ENCODE assay signal across 13 cellular contexts in the genomic region with DNA sequence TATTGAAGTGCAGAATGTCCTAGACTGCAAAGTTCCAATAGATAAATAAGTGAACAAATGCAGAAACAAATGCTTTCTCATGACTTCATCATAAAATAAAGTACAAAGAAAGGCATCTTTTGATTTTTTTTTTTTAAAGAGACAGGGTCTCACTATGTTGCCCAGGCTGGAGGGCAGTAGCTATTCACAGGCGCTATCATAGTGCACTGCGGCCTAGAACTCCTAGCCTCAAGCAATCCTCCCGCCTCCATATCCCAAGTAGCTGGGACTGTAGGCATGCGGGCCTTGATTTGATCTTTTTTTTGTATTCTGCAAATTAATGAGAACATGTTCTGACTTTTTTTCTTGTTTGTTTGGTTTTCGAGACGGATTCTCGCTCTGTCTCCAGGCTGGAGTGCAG. TPM values are rescaled to one million over a fixed set of nuclear protein-coding genes. Genes with fewer than 3 reads are reported as not detected.
DNase-seq lines count a peak whose midpoint lies in the region; ATAC-seq and TF ChIP-seq lines count a peak whose summit lies in the region.
"Had no signal": no experiment of that assay in that cellular context is flagged by ENCODE, and none has a peak within 500 bp of the region (broad histone marks: within the 10 kb centered on the region; RNA-seq: fewer than 3 reads in every experiment).

No MANE protein-coding gene starts in this region.

- no peak for DNase-seq in natural killer cell treated with Interleukin-12 subunit alpha and Interleukin-12 subunit beta and Interleukin-15 and Interleukin-18, amount 100 ng/mL, for 72 hours (ENCODE audit: low spot score)
- DNase-seq in SK-N-DZ (ENCODE audit: low spot score) (no peak), sigmoid colon (no peak)
- DNase-seq: NCI-H2107 had no signal

- H3K4me1 ChIP-seq in BLaER1 (peaks cover 31% of the 10 kb centered on the region), HEK293 (ENCODE audit: control insufficient read depth, insufficient read depth, low read length) (no peaks in the 10 kb centered on the region), sigmoid colon (peaks cover 0 to 60% (median 52%) of the 10 kb centered on the region in 4 donors)

- H3K9ac ChIP-seq in BLaER1: no peak overlapping the region

- 90 to 96% methylated on average over 7 of the region's 7 CpGs for WGBS in sigmoid colon, 2 donors

- H3K9me3 Mint-ChIP-seq in brain: peaks cover 0 to 2% (median 0%) of the 10 kb centered on the region in 5 experiments
- no peaks in the 10 kb centered on the region for H3K9me3 Mint-ChIP-seq in natural killer cell treated with Interleukin-12 subunit alpha and Interleukin-12 subunit beta and Interleukin-15 and Interleukin-18, amount 100 ng/mL, for 72 hours

- no peaks in the 10 kb centered on the region for H3K27me3 ChIP-seq in BLaER1
- no peaks in the 10 kb centered on the region for H3K27me3 ChIP-seq in sigmoid colon

- TF ChIP-seq CTCF in HEK293 (tag by site-specific recombination; IDR thresholded peaks at IDR 0.05) (no peak), brain (conservative IDR thresholded peaks at IDR 0.05) (no peak), sigmoid colon (IDR thresholded peaks at IDR 0.05) (no peak)

- no peak for ATAC-seq in natural killer cell treated with Interleukin-12 subunit alpha and Interleukin-12 subunit beta and Interleukin-15 and Interleukin-18, amount 100 ng/mL, for 72 hours
- ATAC-seq in GM21360 (IDR thresholded peaks at IDR 0.05; ENCODE audit: unreplicated experiment) (no peak), GM18867 (IDR thresholded peaks at IDR 0.05; ENCODE audit: unreplicated experiment) (no peak)
- ATAC-seq: Right ventricle myocardium inferior had no signal

- H3K36me3 ChIP-seq in BLaER1: peaks cover 28% of the 10 kb centered on the region
- H3K36me3 ChIP-seq in HEK293 (ENCODE audit: control insufficient read depth in 2 of 2, insufficient read depth in 1 of 2, low read length in 2 of 2): no peaks in the 10 kb centered on the region; a peak in 1 of 3 replicates
- no peaks in the 10 kb centered on the region for H3K36me3 ChIP-seq in sigmoid colon

- no peak for TF ChIP-seq EP300 in sigmoid colon (IDR thresholded peaks at IDR 0.05)

- peaks cover 70% of the 10 kb centered on the region for H4K20me1 ChIP-seq in BLaER1

- no peak overlapping the region for H3K27ac ChIP-seq in BLaER1
- no peak overlapping the region for H3K27ac ChIP-seq in HEK293 (ENCODE audit: extremely low read depth, low read depth, low read length)
- H3K27ac ChIP-seq in sigmoid colon: peak overlapping the region in 1 of 4 donors; percentile 99
- H3K27ac ChIP-seq: HL-60 had no signal

- CTCF ChIA-PET in HEK293 (lab: Yijun Ruan, JAX): interaction anchor here (1.1 kb wide), 1 partner anchor 22 kb away, joined by 3 read pairs; no protein-coding TSS in a partner anchor

- no peak overlapping the region for H3K4me3 ChIP-seq in BLaER1
- H3K4me3 ChIP-seq in HEK293 (ENCODE audit: low read depth, low read length): no peak overlapping the region
- no peak overlapping the region for H3K4me3 ChIP-seq in sigmoid colon

- H3K4me3 Mint-ChIP-seq in brain: peak overlapping the region; percentile 72 to 99 (median 81)
- H3K4me3 Mint-ChIP-seq in natural killer cell treated with Interleukin-12 subunit alpha and Interleukin-12 subunit beta and Interleukin-15 and Interleukin-18, amount 100 ng/mL, for 72 hours: peak overlapping the region; percentile 61

- peaks cover 36% of the 10 kb centered on the region for H3K36me3 Mint-ChIP-seq in brain
- peaks cover 5% of the 10 kb centered on the region for H3K36me3 Mint-ChIP-seq in natural killer cell treated with Interleukin-12 subunit alpha and Interleukin-12 subunit beta and Interleukin-15 and Interleukin-18, amount 100 ng/mL, for 72 hours

- peaks cover 7% of the 10 kb centered on the region for H3K27me3 Mint-ChIP-seq in brain
- H3K27me3 Mint-ChIP-seq in natural killer cell treated with Interleukin-12 subunit alpha and Interleukin-12 subunit beta and Interleukin-15 and Interleukin-18, amount 100 ng/mL, for 72 hours: no peaks in the 10 kb centered on the region

- TF ChIP-seq POLR2A in sigmoid colon (IDR thresholded peaks at IDR 0.05): no peak

- peak overlapping the region in 4 of 5 experiments; percentile 27 to 87 (median 60) for H3K27ac Mint-ChIP-seq in brain
- peak overlapping the region in 1 of 2 donors; percentile 41 for H3K27ac Mint-ChIP-seq in natural killer cell treated with Interleukin-12 subunit alpha and Interleukin-12 subunit beta and Interleukin-15 and Interleukin-18, amount 100 ng/mL, for 72 hours

- intact Hi-C loops in sigmoid colon (cut with DNase I): no loop called here

- POLR2A ChIA-PET in HEK293 (lab: Yijun Ruan, JAX): no interaction called here

- H3K4me1 Mint-ChIP-seq in brain: peaks cover 61% of the 10 kb centered on the region
- peaks cover 43 to 45% of the 10 kb centered on the region in 2 donors for H3K4me1 Mint-ChIP-seq in natural killer cell treated with Interleukin-12 subunit alpha and Interleukin-12 subunit beta and Interleukin-15 and Interleukin-18, amount 100 ng/mL, for 72 hours (ENCODE audit: low read depth in 2 of 2)

- H3K4me2 ChIP-seq in BLaER1: peak overlapping the region; percentile 78

- H3K9me3 ChIP-seq in BLaER1 (no peaks in the 10 kb centered on the region), HEK293 (ENCODE audit: control insufficient read depth, insufficient read depth, low read depth, low read length) (no peaks in the 10 kb centered on the region), sigmoid colon (no peaks in the 10 kb centered on the region)
- H3K9me3 ChIP-seq: HAP-1 had no signal

TF ChIP-seq in HEK293, 187 proteins besides CTCF, POLR2A, EP300 and RAD21:
- TF ChIP-seq ZNF121 (tag by site-specific recombination; IDR thresholded peaks at IDR 0.05) (peak; percentile 87), ZNF155 (tag by site-specific recombination; IDR thresholded peaks at IDR 0.05) (no peak), SP3 (tag by site-specific recombination; IDR thresholded peaks at IDR 0.05) (no peak)
- TF ChIP-seq, protein P1, sequence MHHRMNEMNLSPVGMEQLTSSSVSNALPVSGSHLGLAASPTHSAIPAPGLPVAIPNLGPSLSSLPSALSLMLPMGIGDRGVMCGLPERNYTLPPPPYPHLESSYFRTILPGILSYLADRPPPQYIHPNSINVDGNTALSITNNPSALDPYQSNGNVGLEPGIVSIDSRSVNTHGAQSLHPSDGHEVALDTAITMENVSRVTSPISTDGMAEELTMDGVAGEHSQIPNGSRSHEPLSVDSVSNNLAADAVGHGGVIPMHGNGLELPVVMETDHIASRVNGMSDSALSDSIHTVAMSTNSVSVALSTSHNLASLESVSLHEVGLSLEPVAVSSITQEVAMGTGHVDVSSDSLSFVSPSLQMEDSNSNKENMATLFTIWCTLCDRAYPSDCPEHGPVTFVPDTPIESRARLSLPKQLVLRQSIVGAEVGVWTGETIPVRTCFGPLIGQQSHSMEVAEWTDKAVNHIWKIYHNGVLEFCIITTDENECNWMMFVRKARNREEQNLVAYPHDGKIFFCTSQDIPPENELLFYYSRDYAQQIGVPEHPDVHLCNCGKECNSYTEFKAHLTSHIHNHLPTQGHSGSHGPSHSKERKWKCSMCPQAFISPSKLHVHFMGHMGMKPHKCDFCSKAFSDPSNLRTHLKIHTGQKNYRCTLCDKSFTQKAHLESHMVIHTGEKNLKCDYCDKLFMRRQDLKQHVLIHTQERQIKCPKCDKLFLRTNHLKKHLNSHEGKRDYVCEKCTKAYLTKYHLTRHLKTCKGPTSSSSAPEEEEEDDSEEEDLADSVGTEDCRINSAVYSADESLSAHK (tag by site-specific recombination; IDR thresholded peaks at IDR 0.05): no peak

RNA-seq across cellular contexts. Expression of a gene that starts 2.4 kb away (rescaled TPM):
- polyA plus RNA-seq in brain (ENCODE audit: insufficient read depth, low read depth, low replicate concordance) (113 TPM), sigmoid colon (100 to 1,000 TPM in 1 of 3 donors, 10 to 100 TPM in 2; 83.2 to 105 (median 88.9) TPM)
- total RNA-seq in natural killer cell treated with Interleukin-12 subunit alpha and Interleukin-12 subunit beta and Interleukin-15 and Interleukin-18, amount 100 ng/mL, for 72 hours: 100 to 1,000 TPM; 152 to 212 TPM
- polyA plus RNA-seq in SK-N-DZ (2014; cell fraction: cytosol; rRNA removed): 55.8 and 60.4 TPM in 2 replicates
- polyA plus RNA-seq in SK-N-DZ (2014; cell fraction: nucleus; rRNA removed): 11.8 and 17.9 TPM in 2 replicates
- 10 to 100 TPM; 74.9 to 88.3 (median 82.4) TPM for total RNA-seq in sigmoid colon

RNA-seq across cellular contexts. Expression of a gene that starts 8.9 kb away (rescaled TPM):
- 34.3 TPM for polyA plus RNA-seq in brain (ENCODE audit: insufficient read depth, low read depth, low replicate concordance)
- total RNA-seq in natural killer cell treated with Interleukin-12 subunit alpha and Interleukin-12 subunit beta and Interleukin-15 and Interleukin-18, amount 100 ng/mL, for 72 hours: 10 to 100 TPM; 12.1 to 13.2 TPM
- 30.4 and 53.9 TPM in 2 replicates for polyA plus RNA-seq in SK-N-DZ (2014; cell fraction: cytosol; rRNA removed)
- polyA plus RNA-seq in SK-N-DZ (2014; cell fraction: nucleus; rRNA removed): 30.9 and 32.9 TPM in 2 replicates
- total RNA-seq in sigmoid colon: 10 to 100 TPM; 23.8 to 65.8 (median 49.9) TPM
- 10 to 100 TPM in 1 of 3 donors, 1 to 10 TPM in 2; 8.1 to 12.6 (median 9.3) TPM for polyA plus RNA-seq in sigmoid colon

RNA-seq across cellular contexts. Expression of a gene that starts 32.8 kb away (rescaled TPM):
- polyA plus RNA-seq in brain (ENCODE audit: insufficient read depth, low read depth, low replicate concordance) (85.1 TPM), sigmoid colon (10 to 100 TPM; 33.6 to 44.4 (median 34.9) TPM)
- total RNA-seq in natural killer cell treated with Interleukin-12 subunit alpha and Interleukin-12 subunit beta and Interleukin-15 and Interleukin-18, amount 100 ng/mL, for 72 hours: 1 to 10 TPM in 1 of 2 donors, under 1 TPM in 1; 0.98 to 2.6 TPM
- 15.0 and 25.3 TPM in 2 replicates for polyA plus RNA-seq in SK-N-DZ (2014; cell fraction: cytosol; rRNA removed)
- polyA plus RNA-seq in SK-N-DZ (2014; cell fraction: nucleus; rRNA removed): 24.2 and 28.0 TPM in 2 replicates
- 100 to 1,000 TPM in 2 of 4 donors, 10 to 100 TPM in 2; 51.8 to 126 (median 94.6) TPM for total RNA-seq in sigmoid colon

RNA-seq across cellular contexts. Expression of a gene that starts 43.6 kb away (rescaled TPM):
- polyA plus RNA-seq in brain (ENCODE audit: insufficient read depth, low read depth, low replicate concordance) (48.7 TPM), sigmoid colon (1 to 10 TPM; 2.5 to 6.4 (median 3.6) TPM)
- total RNA-seq in natural killer cell treated with Interleukin-12 subunit alpha and Interleukin-12 subunit beta and Interleukin-15 and Interleukin-18, amount 100 ng/mL, for 72 hours: 1 to 10 TPM; 6.9 to 9.8 TPM
- 13.9 and 19.4 TPM in 2 replicates for polyA plus RNA-seq in SK-N-DZ (2014; cell fraction: cytosol; rRNA removed)
- polyA plus RNA-seq in SK-N-DZ (2014; cell fraction: nucleus; rRNA removed): 60.1 and 71.3 TPM in 2 replicates
- 10 to 100 TPM; 20.9 to 35.2 (median 31.8) TPM for total RNA-seq in sigmoid colon

RNA-seq across cellular contexts. Expression of a gene that starts 47.4 kb away (rescaled TPM):
- polyA plus RNA-seq in brain (ENCODE audit: insufficient read depth, low read depth, low replicate concordance): 0.46 TPM
- 1 to 10 TPM; 2.5 to 3.4 TPM for total RNA-seq in natural killer cell treated with Interleukin-12 subunit alpha and Interleukin-12 subunit beta and Interleukin-15 and Interleukin-18, amount 100 ng/mL, for 72 hours
- 3.4 TPM in 1 of 2 replicates, not detected in the other for polyA plus RNA-seq in SK-N-DZ (2014; cell fraction: cytosol; rRNA removed)
- polyA plus RNA-seq in SK-N-DZ (2014; cell fraction: nucleus; rRNA removed): 4.9 and 5.5 TPM in 2 replicates
- total RNA-seq in sigmoid colon: 1 to 10 TPM in 3 of 4 donors, not detected in 1; 1.1 to 3.3 (median 1.6) TPM
- under 1 TPM in 1 of 3 donors, not detected in 2; 0.13 TPM for polyA plus RNA-seq in sigmoid colon
- total RNA-seq: urinary bladder had no signal

Comparison
In these comparisons a context has a peak if more than half of its experiments do, and no peak if none do; other contexts are left out.
1. RNA of a gene that starts 32.8 kb away (total RNA-seq): 51.8 to 126 TPM in sigmoid colon; 0.98 to 2.6 TPM in natural killer cell treated with Interleukin-12 subunit alpha and Interleukin-12 subunit beta and Interleukin-15 and Interleukin-18, amount 100 ng/mL, for 72 hours; every median in the first group is over 10 times any median in the second.